Comparison of ENCODE assay signal across 1 cellular context in genomic region chr2:10900216-10901109, GRCh38.
TF ChIP-seq lines count a peak whose summit lies in the region.

No MANE protein-coding gene starts in this region.

TF ChIP-seq in A549, 52 proteins besides CTCF, POLR2A, EP300 and RAD21 (continued from another document):
- TF ChIP-seq, protein P1, sequence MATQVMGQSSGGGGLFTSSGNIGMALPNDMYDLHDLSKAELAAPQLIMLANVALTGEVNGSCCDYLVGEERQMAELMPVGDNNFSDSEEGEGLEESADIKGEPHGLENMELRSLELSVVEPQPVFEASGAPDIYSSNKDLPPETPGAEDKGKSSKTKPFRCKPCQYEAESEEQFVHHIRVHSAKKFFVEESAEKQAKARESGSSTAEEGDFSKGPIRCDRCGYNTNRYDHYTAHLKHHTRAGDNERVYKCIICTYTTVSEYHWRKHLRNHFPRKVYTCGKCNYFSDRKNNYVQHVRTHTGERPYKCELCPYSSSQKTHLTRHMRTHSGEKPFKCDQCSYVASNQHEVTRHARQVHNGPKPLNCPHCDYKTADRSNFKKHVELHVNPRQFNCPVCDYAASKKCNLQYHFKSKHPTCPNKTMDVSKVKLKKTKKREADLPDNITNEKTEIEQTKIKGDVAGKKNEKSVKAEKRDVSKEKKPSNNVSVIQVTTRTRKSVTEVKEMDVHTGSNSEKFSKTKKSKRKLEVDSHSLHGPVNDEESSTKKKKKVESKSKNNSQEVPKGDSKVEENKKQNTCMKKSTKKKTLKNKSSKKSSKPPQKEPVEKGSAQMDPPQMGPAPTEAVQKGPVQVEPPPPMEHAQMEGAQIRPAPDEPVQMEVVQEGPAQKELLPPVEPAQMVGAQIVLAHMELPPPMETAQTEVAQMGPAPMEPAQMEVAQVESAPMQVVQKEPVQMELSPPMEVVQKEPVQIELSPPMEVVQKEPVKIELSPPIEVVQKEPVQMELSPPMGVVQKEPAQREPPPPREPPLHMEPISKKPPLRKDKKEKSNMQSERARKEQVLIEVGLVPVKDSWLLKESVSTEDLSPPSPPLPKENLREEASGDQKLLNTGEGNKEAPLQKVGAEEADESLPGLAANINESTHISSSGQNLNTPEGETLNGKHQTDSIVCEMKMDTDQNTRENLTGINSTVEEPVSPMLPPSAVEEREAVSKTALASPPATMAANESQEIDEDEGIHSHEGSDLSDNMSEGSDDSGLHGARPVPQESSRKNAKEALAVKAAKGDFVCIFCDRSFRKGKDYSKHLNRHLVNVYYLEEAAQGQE (IDR thresholded peaks at IDR 0.05), result no peak
